15 cellular contexts compared by ENCODE assay signal in the genomic region with DNA sequence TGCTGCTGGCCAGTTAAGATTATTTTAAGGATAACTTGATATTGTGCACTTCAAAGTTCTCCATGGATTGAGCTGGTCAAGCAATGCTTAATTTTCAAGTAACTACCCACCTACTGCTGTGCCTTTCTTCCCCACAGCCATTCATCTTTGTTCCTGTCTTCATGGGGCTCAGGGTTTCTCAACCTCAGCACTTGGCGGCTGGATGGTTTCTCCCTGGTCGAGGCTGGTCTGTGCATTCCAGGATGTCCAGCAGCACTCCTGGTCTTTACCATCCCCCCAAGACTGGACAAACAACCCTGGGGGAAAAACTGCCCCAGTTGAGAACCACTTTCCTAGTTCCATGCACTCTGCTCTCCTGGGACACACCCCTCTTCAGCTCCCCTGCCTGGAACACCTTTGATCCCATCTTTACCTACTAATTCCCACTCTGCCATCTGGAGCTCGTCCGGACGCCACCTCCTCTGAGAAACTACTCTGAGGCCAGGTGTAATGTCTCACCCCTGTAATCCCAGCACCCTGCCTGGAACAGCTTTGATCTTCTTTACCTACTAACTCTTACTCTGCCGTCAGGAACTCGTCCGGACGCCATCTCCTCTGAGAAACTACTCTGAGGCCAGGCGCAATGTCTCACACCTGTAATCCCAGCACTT.
"Had no signal": no experiment of that assay in that cellular context is flagged by ENCODE, and none has a peak within 500 bp of the region (broad histone marks: within the 10 kb centered on the region; RNA-seq: fewer than 3 reads in every experiment).

No MANE protein-coding gene starts in this region.

- H3K36me3 ChIP-seq: tibial nerve had no signal

- H3K9me3 ChIP-seq: tibial nerve had no signal

- H3K4me3 Mint-ChIP-seq: activated naive CD4-positive, alpha-beta T cell treated with anti-CD3 and anti-CD28 coated beads, Interleukin-2, amount 50 U/mL, for 24 hours; dendritic cell treated with granulocyte-macrophage colony-stimulating factor and Interleukin-4, amounts not matched to agents 40 ng/mL and 50 ng/mL, for 4 days; effector memory CD8-positive, alpha-beta T cell; natural killer cell had no signal

- H3K4me3 ChIP-seq: tibial nerve had no signal

- H3K4me1 Mint-ChIP-seq: activated naive CD4-positive, alpha-beta T cell treated with anti-CD3 and anti-CD28 coated beads, Interleukin-2, amount 50 U/mL, for 24 hours; natural killer cell; T-helper 17 cell had no signal

- H3K36me3 Mint-ChIP-seq: activated naive CD4-positive, alpha-beta T cell treated with anti-CD3 and anti-CD28 coated beads, Interleukin-2, amount 50 U/mL, for 24 hours; natural killer cell had no signal

- H3K9me3 Mint-ChIP-seq: activated naive CD4-positive, alpha-beta T cell treated with anti-CD3 and anti-CD28 coated beads, Interleukin-2, amount 50 U/mL, for 24 hours; dendritic cell treated with granulocyte-macrophage colony-stimulating factor and Interleukin-4, amounts not matched to agents 40 ng/mL and 50 ng/mL, for 4 days; effector memory CD8-positive, alpha-beta T cell; natural killer cell had no signal

- DNase-seq: activated CD4-positive, alpha-beta T cell treated with anti-CD3 and anti-CD28 coated beads, Interleukin-2, amount 50 U/mL, for 1 hour; activated CD4-positive, CD25-positive, alpha-beta regulatory T cell; activated T-cell treated with anti-CD3 and anti-CD28 coated beads, Interleukin-2, amount 50 U/mL, for 1 hour; amniotic stem cell; effector memory CD8-positive, alpha-beta T cell; erythroblast; mammary epithelial cell; natural killer cell; small intestine; T-helper 17 cell had no signal

- H3K27ac Mint-ChIP-seq: activated naive CD4-positive, alpha-beta T cell treated with anti-CD3 and anti-CD28 coated beads, Interleukin-2, amount 50 U/mL, for 24 hours; dendritic cell treated with granulocyte-macrophage colony-stimulating factor and Interleukin-4, amounts not matched to agents 40 ng/mL and 50 ng/mL, for 4 days; effector memory CD8-positive, alpha-beta T cell; natural killer cell; T-helper 17 cell had no signal

- H3K27me3 Mint-ChIP-seq: brain had no signal

- H3K27me3 ChIP-seq: tibial nerve had no signal

- ATAC-seq: effector memory CD8-positive, alpha-beta T cell; natural killer cell; SK-N-SH treated with all-trans-retinoic acid at 6 μM for 48 hours; T-helper 17 cell had no signal
